In genomic region chr20:56845546-56846081, GRCh38 we compare ENCODE assay signal across 21 cellular contexts.
DNase-seq lines count a peak whose midpoint lies in the region; ATAC-seq, FAIRE-seq and TF ChIP-seq lines count a peak whose summit lies in the region.
"Had no signal": no experiment of that assay in that cellular context is flagged by ENCODE, and none has a peak within 500 bp of the region (broad histone marks: within the 10 kb centered on the region; RNA-seq: fewer than 3 reads in every experiment).

No MANE protein-coding gene starts in this region.

- 0% methylated on average over 4 of the region's 4 CpGs for WGBS in K562 (ENCODE audit: insufficient coverage, low coverage, missing lambda C conversion rate)

- intact Hi-C loops in K562 (cut with micrococcal nuclease) = no loop called here
- intact Hi-C loops in Caco-2 (cut with micrococcal nuclease; ENCODE audit: unreplicated experiment) = no loop called here

- no peaks in the 10 kb centered on the region for H3K36me3 ChIP-seq in BLaER1
- no peaks in the 10 kb centered on the region for H3K36me3 ChIP-seq in Karpas-422 (ENCODE audit: insufficient read depth, low read length)
- H3K36me3 ChIP-seq in OCI-LY3 (replicated peaks; ENCODE audit: low read depth, low read length) = no peaks in the 10 kb centered on the region
- H3K36me3 ChIP-seq in K562 (ENCODE audit: control insufficient read depth, insufficient read depth, low read length) = no peaks in the 10 kb centered on the region
- no peaks in the 10 kb centered on the region for H3K36me3 ChIP-seq in Caco-2 (ENCODE audit: control insufficient read depth, insufficient read depth, low read length)
- H3K36me3 ChIP-seq: HAP-1 had no signal

- H3K27ac ChIP-seq in BLaER1 (no peak overlapping the region), Karpas-422 (ENCODE audit: low read length) (peak overlapping the region; percentile 47), OCI-LY3 (ENCODE audit: low read length) (peak overlapping the region; percentile 35), K562 (ENCODE audit: extremely low read depth, low read depth, low read length) (no peak overlapping the region)
- H3K27ac ChIP-seq: 22Rv1, A549, KMS-11 had no signal

- no peak overlapping the region for H3K27ac Mint-ChIP-seq in Caco-2 (ENCODE audit: unreplicated experiment)
- H3K27ac Mint-ChIP-seq: CD4-positive, CD25-positive, alpha-beta regulatory T cell; CD8-positive, alpha-beta memory T cell; IgD-negative memory B cell had no signal

- no peaks in the 10 kb centered on the region for H4K20me1 ChIP-seq in BLaER1
- H4K20me1 ChIP-seq in Karpas-422 (ENCODE audit: insufficient read depth, low read depth, low read length) = no peaks in the 10 kb centered on the region
- H4K20me1 ChIP-seq in OCI-LY3 (ENCODE audit: insufficient read depth, low read length) = no peaks in the 10 kb centered on the region
- H4K20me1 ChIP-seq in K562 (replicated peaks; ENCODE audit: control insufficient read depth, insufficient read depth, low read length) = no peaks in the 10 kb centered on the region

- TF ChIP-seq RAD21 in K562 (CRISPR knock-in tag; conservative IDR thresholded peaks at IDR 0.05 in 1 of 2, IDR thresholded peaks at IDR 0.05 in 1 of 2) = no peak

- H3K9me3 ChIP-seq in BLaER1 = peaks cover 20% of the 10 kb centered on the region
- H3K9me3 ChIP-seq in Karpas-422 (ENCODE audit: low read length) = no peaks in the 10 kb centered on the region
- peaks cover 6% of the 10 kb centered on the region; the same call in 1 of the 2 replicates for H3K9me3 ChIP-seq in OCI-LY3 (ENCODE audit: insufficient read depth, low read length)
- H3K9me3 ChIP-seq in K562 (replicated peaks; ENCODE audit: control insufficient read depth, insufficient read depth, low read depth, low read length) = no peaks in the 10 kb centered on the region
- H3K9me3 ChIP-seq in Caco-2 = 0 out of 2 replicates have a peak, but pooled peaks cover 4% of the 10 kb centered on the region
- H3K9me3 ChIP-seq: A549, HAP-1 had no signal

- in situ Hi-C loops in K562 (cut with MboI) = no loop called here
- in situ Hi-C loops in GM13977 (cut with MboI; ENCODE audit: low pct_unique_long_range_greater_than_20kb, low sequenced_read_pairs, unreplicated experiment) = no loop called here

- H3K27me3 ChIP-seq in BLaER1 (no peaks in the 10 kb centered on the region), Karpas-422 (ENCODE audit: low read length) (no peaks in the 10 kb centered on the region), OCI-LY3 (ENCODE audit: low read depth, low read length) (peaks cover 4% of the 10 kb centered on the region; the same call in 1 of the 2 replicates), K562 (ENCODE audit: control insufficient read depth in 2 of 2, insufficient read depth in 2 of 2, low read length in 2 of 2) (no peaks in the 10 kb centered on the region), Caco-2 (replicated peaks; ENCODE audit: control insufficient read depth, insufficient read depth, low read length) (no peaks in the 10 kb centered on the region; the same call in 1 of the 2 replicates)

- H3K9me2 ChIP-seq in Karpas-422 (replicated peaks; ENCODE audit: insufficient read depth, low read length) = no peaks in the 10 kb centered on the region

- no peak for ATAC-seq in K562
- ATAC-seq: A549 had no signal

- no peaks in the 10 kb centered on the region for H3K9me3 Mint-ChIP-seq in Caco-2 (ENCODE audit: unreplicated experiment)

- POLR2A ChIA-PET in K562 (lab: Yijun Ruan, JAX) = no interaction called here
- POLR2A ChIA-PET in Caco-2 (lab: Charles Lee) = no interaction called here

- no peaks in the 10 kb centered on the region for H3K36me3 Mint-ChIP-seq in Caco-2 (ENCODE audit: insufficient read depth, unreplicated experiment)
- H3K36me3 Mint-ChIP-seq: CD4-positive, CD25-positive, alpha-beta regulatory T cell; CD8-positive, alpha-beta memory T cell; IgD-negative memory B cell had no signal

- FAIRE-seq in K562 (lab: Jason Lieb, UNC) = no peak
- FAIRE-seq: A549, D721Med, G401.6, GM19239, H1 had no signal

- no peak for TF ChIP-seq EP300 in K562 (IDR thresholded peaks at IDR 0.05; ENCODE audit: low read length)

- H3K4me1 ChIP-seq in BLaER1 = peaks cover 22% of the 10 kb centered on the region
- H3K4me1 ChIP-seq in Karpas-422 (ENCODE audit: low read length) = peaks cover 29% of the 10 kb centered on the region
- peaks cover 68% of the 10 kb centered on the region for H3K4me1 ChIP-seq in OCI-LY3 (ENCODE audit: low read length)
- H3K4me1 ChIP-seq in K562 (replicated peaks in 1 of 2; ENCODE audit: control insufficient read depth in 2 of 2, insufficient read depth in 2 of 2, low read length in 2 of 2) = no peaks in the 10 kb centered on the region
- H3K4me1 ChIP-seq in Caco-2 = no peaks in the 10 kb centered on the region
- H3K4me1 ChIP-seq: A549, HAP-1 had no signal

- H3K79me2 ChIP-seq in Karpas-422 (ENCODE audit: low read length) (no peaks in the 10 kb centered on the region), OCI-LY3 (ENCODE audit: low read length) (no peaks in the 10 kb centered on the region), K562 (ENCODE audit: control insufficient read depth, insufficient read depth, low read length) (no peaks in the 10 kb centered on the region)

- CTCF ChIA-PET in K562 (lab: Yijun Ruan, JAX; ENCODE audit: low intra/inter-chr PET ratio) (no interaction called here), Caco-2 (lab: Charles Lee) (interaction anchor here (1.1 to 2.2 kb wide), 3 partner anchors 128 to 217 kb away, joined by 3 to 5 read pairs (median 4); no protein-coding TSS in a partner anchor)

- no peak overlapping the region for H3K9ac ChIP-seq in BLaER1
- no peak overlapping the region for H3K9ac ChIP-seq in Karpas-422 (ENCODE audit: low read length)
- no peak overlapping the region for H3K9ac ChIP-seq in OCI-LY3 (ENCODE audit: low read length)
- H3K9ac ChIP-seq in K562 (ENCODE audit: insufficient read depth in 1 of 2, low read depth in 2 of 2, low read length in 2 of 2) = no peak overlapping the region
- H3K9ac ChIP-seq: KMS-11 had no signal

- H2AFZ ChIP-seq in Karpas-422 (ENCODE audit: low read length) = no peak overlapping the region
- H2AFZ ChIP-seq in OCI-LY3 (ENCODE audit: low read depth, low read length) = no peak overlapping the region
- H2AFZ ChIP-seq in K562 (ENCODE audit: low read depth, low read length) = no peak overlapping the region

- H3K27me3 Mint-ChIP-seq in Caco-2 (ENCODE audit: insufficient read depth, unreplicated experiment) = peaks cover 4% of the 10 kb centered on the region
- H3K27me3 Mint-ChIP-seq: CD4-positive, CD25-positive, alpha-beta regulatory T cell had no signal

- H3K4me2 ChIP-seq in BLaER1 = peak overlapping the region; percentile 43; the same call in 1 of the 2 replicates
- H3K4me2 ChIP-seq in Karpas-422 (ENCODE audit: low read depth, low read length, poor library complexity, severe bottlenecking) = peak overlapping the region; percentile 10
- peak overlapping the region; percentile 41 for H3K4me2 ChIP-seq in OCI-LY3 (ENCODE audit: low read length)
- H3K4me2 ChIP-seq in K562 (ENCODE audit: insufficient read depth, low read length) = no peak overlapping the region
- H3K4me2 ChIP-seq: A549, KMS-11 had no signal

- TF ChIP-seq CTCF in OCI-LY3 (IDR thresholded peaks at IDR 0.05; ENCODE audit: low read depth, low read length) (no peak), K562 (IDR thresholded peaks at IDR 0.05 in 2 of 3, conservative IDR thresholded peaks at IDR 0.05 in 1 of 3; ENCODE audit: insufficient read depth in 2 of 3, low read depth in 1 of 3, low read length in 3 of 3) (no peak), GM13977 (IDR thresholded peaks at IDR 0.05; ENCODE audit: extremely low read depth, insufficient read depth, missing control alignments) (no peak), Caco-2 (IDR thresholded peaks at IDR 0.05; ENCODE audit: insufficient read depth in 1 of 2, low read depth in 1 of 2, low read length in 1 of 2, severe bottlenecking in 1 of 2, unreplicated experiment in 1 of 2) (no peak)

- no peak for DNase-seq in Karpas-422
- DNase-seq in K562 (ENCODE audit: extremely low read depth in 1 of 4, low spot score in 3 of 4) = no peak
- no peak for DNase-seq in HuH-7 (ENCODE audit: low spot score)
- DNase-seq in GM13977 (ENCODE audit: low spot score) = no peak
- no peak for DNase-seq in HT-29 (ENCODE audit: low spot score)
- DNase-seq in Caco-2 = no peak
- DNase-seq: C1 segment of cervical spinal cord; CD4-positive, CD25-positive, alpha-beta regulatory T cell; CD8-positive, alpha-beta memory T cell; COR-L47 had no signal

- no peaks in the 10 kb centered on the region for H3K4me1 Mint-ChIP-seq in Caco-2 (ENCODE audit: low read depth, unreplicated experiment)
- H3K4me1 Mint-ChIP-seq: CD4-positive, CD25-positive, alpha-beta regulatory T cell; CD8-positive, alpha-beta memory T cell; IgD-negative memory B cell had no signal

- TF ChIP-seq POLR2A in K562 (conservative IDR thresholded peaks at IDR 0.05) = no peak

- H3K4me3 ChIP-seq in BLaER1 = no peak overlapping the region
- no peak overlapping the region for H3K4me3 ChIP-seq in Karpas-422 (ENCODE audit: low read length)
- H3K4me3 ChIP-seq in OCI-LY3 (ENCODE audit: low read length) = peak overlapping the region; percentile 4; the same call in 1 of the 2 replicates
- H3K4me3 ChIP-seq in K562 = no peak overlapping the region
- H3K4me3 ChIP-seq in Caco-2 (ENCODE audit: low read depth, low read length) = no peak overlapping the region
- H3K4me3 ChIP-seq: A549, HAP-1 had no signal

- BruUV-seq in K562 (replicated peaks; lab: Mats Ljungman, UMichigan) (no TSS peak), Caco-2 (replicated peaks; lab: Mats Ljungman, UMichigan) (no TSS peak)

- no peak overlapping the region for H3K4me3 Mint-ChIP-seq in Caco-2 (ENCODE audit: unreplicated experiment)
- H3K4me3 Mint-ChIP-seq: CD4-positive, CD25-positive, alpha-beta regulatory T cell; CD8-positive, alpha-beta memory T cell; IgD-negative memory B cell had no signal

- no peaks in the 10 kb centered on the region for H3K9me1 ChIP-seq in K562 (ENCODE audit: control insufficient read depth, insufficient read depth, low read length)

TF ChIP-seq in K562, 482 proteins besides CTCF, POLR2A, EP300 and RAD21:
- TF ChIP-seq ZNF324 (CRISPR knock-in tag; IDR thresholded peaks at IDR 0.05) (no peak), TFE3 (CRISPR knock-in tag; IDR thresholded peaks at IDR 0.05) (0 out of 2 replicates have a peak, but pooled peaks have one; percentile 83), DPF2 (IDR thresholded peaks at IDR 0.05) (no peak), ZNF12 (CRISPR knock-in tag; IDR thresholded peaks at IDR 0.05) (no peak)

Comparison
In these comparisons a context has a peak if more than half of its experiments do, and no peak if none do; other contexts are left out.
1. H3K27ac ChIP-seq: peak in Karpas-422 (single experiment) and OCI-LY3 (single experiment); none in BLaER1 (single experiment) and K562 (single experiment).